21 cellular contexts compared by ENCODE assay signal in the genomic region with DNA sequence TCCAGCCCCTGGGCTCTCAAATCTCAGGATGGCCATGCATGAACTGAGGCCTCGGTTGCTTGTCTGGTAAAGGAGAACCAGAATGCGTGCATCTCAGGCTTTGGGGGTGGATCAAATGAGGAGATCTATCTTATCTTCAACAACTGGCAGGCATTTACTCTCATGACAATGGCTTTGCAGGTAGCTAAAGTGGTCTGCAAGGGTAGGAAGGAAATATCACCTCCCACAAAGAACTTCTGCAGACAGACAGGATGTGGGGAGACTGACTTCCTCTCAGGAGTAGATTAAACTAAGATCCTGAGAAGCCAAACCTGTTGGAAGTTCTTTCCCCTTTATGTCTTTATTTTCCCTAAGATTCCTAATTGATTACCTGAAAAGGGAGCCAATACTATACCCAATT. TPM values are rescaled to one million over a fixed set of nuclear protein-coding genes. Genes with fewer than 3 reads are reported as not detected.
DNase-seq lines count a peak whose midpoint lies in the region; ATAC-seq and TF ChIP-seq lines count a peak whose summit lies in the region.
"Had no signal": no experiment of that assay in that cellular context is flagged by ENCODE, and none has a peak within 500 bp of the region (broad histone marks: within the 10 kb centered on the region; RNA-seq: fewer than 3 reads in every experiment).

No MANE protein-coding gene starts in this region.

- peak overlapping the region; percentile 12 for H3K27ac Mint-ChIP-seq in activated naive CD4-positive, alpha-beta T cell treated with anti-CD3 and anti-CD28 coated beads, Interleukin-2, amount 50 U/mL, for 24 hours
- no peak overlapping the region for H3K27ac Mint-ChIP-seq in activated naive CD4-positive, alpha-beta T cell treated with anti-CD3 and anti-CD28 coated beads for 36 hours
- H3K27ac Mint-ChIP-seq in endothelial cell (ENCODE audit: unreplicated experiment): peak overlapping the region; percentile 86
- H3K27ac Mint-ChIP-seq: CD4-positive, alpha-beta memory T cell had no signal

- peaks cover 0 to 12% of the 10 kb centered on the region in 2 donors for H3K4me1 ChIP-seq in gastrocnemius medialis
- H3K4me1 ChIP-seq: foreskin keratinocyte had no signal

- H3K27me3 ChIP-seq in gastrocnemius medialis: no peaks in the 10 kb centered on the region
- H3K27me3 ChIP-seq: foreskin keratinocyte had no signal

- no peak for TF ChIP-seq POLR2A in gastrocnemius medialis (IDR thresholded peaks at IDR 0.05)

- H3K9me3 ChIP-seq in gastrocnemius medialis: no peaks in the 10 kb centered on the region
- H3K9me3 ChIP-seq: neutrophil had no signal

- TF ChIP-seq CTCF in endothelial cell (IDR thresholded peaks at IDR 0.05; ENCODE audit: unreplicated experiment): no peak
- no peak for TF ChIP-seq CTCF in gastrocnemius medialis (IDR thresholded peaks at IDR 0.05 in 4 of 5, conservative IDR thresholded peaks at IDR 0.05 in 1 of 5)

- ATAC-seq in gastrocnemius medialis (no peak), HG02759 (IDR thresholded peaks at IDR 0.05; ENCODE audit: unreplicated experiment) (no peak)
- ATAC-seq: foreskin keratinocyte, K562, left colon had no signal

- H3K9me3 Mint-ChIP-seq in activated naive CD4-positive, alpha-beta T cell treated with anti-CD3 and anti-CD28 coated beads, Interleukin-2, amount 50 U/mL, for 24 hours: no peaks in the 10 kb centered on the region
- no peaks in the 10 kb centered on the region for H3K9me3 Mint-ChIP-seq in activated naive CD4-positive, alpha-beta T cell treated with anti-CD3 and anti-CD28 coated beads for 36 hours
- no peaks in the 10 kb centered on the region for H3K9me3 Mint-ChIP-seq in endothelial cell (ENCODE audit: unreplicated experiment)

- H3K4me3 ChIP-seq in gastrocnemius medialis: no peak overlapping the region
- H3K4me3 ChIP-seq: K562 had no signal

- peaks cover under 1% of the 10 kb centered on the region for H3K27me3 Mint-ChIP-seq in activated naive CD4-positive, alpha-beta T cell treated with anti-CD3 and anti-CD28 coated beads, Interleukin-2, amount 50 U/mL, for 24 hours
- H3K27me3 Mint-ChIP-seq in activated naive CD4-positive, alpha-beta T cell treated with anti-CD3 and anti-CD28 coated beads for 36 hours (ENCODE audit: low read depth): no peaks in the 10 kb centered on the region
- peaks cover 1% of the 10 kb centered on the region for H3K27me3 Mint-ChIP-seq in endothelial cell (ENCODE audit: unreplicated experiment)

- in situ Hi-C loops in gastrocnemius medialis (cut with MboI; ENCODE audit: low sequenced_read_pairs in 4 of 4): no loop called here

- no peaks in the 10 kb centered on the region for H3K36me3 ChIP-seq in gastrocnemius medialis
- H3K36me3 ChIP-seq: neutrophil had no signal

- no peak for DNase-seq in activated naive CD4-positive, alpha-beta T cell treated with anti-CD3 and anti-CD28 coated beads for 36 hours
- DNase-seq in KG1 (lab: John Stamatoyannopoulos, UW) (peak; percentile 7), endothelial cell (ENCODE audit: low spot score) (no peak), gastrocnemius medialis (no peak), NCI-H1417 (lab: John Stamatoyannopoulos, UW) (no peak)
- DNase-seq in stimulated activated CD4-positive, alpha-beta T cell treated with anti-CD3 and anti-CD28 coated beads, Interleukin-4, amount 100 ng/mL, for 4 hours: no peak
- DNase-seq: ACHN; activated CD4-positive, alpha-beta T cell treated with anti-CD3 and anti-CD28 coated beads, Interleukin-2, amount 50 U/mL, for 1 hour; CD4-positive, alpha-beta memory T cell; DMS79; foreskin keratinocyte; left colon; NCI-H2081 treated with DMSO at 0.1 percent for 48 hours; NCI-H510A treated with DMSO at 0.1 percent for 48 hours; stimulated activated CD8-positive, alpha-beta memory T cell treated with anti-CD3 and anti-CD28 coated beads, Interleukin-4, amount 100 ng/mL, for 48 hours had no signal

- H3K27ac ChIP-seq in gastrocnemius medialis: peak overlapping the region in 3 of 4 donors; percentile 6 to 69 (median 33)
- H3K27ac ChIP-seq: epithelial cell of prostate, foreskin keratinocyte, neutrophil, RWPE1 had no signal

- peaks cover 58% of the 10 kb centered on the region for H3K4me1 Mint-ChIP-seq in activated naive CD4-positive, alpha-beta T cell treated with anti-CD3 and anti-CD28 coated beads, Interleukin-2, amount 50 U/mL, for 24 hours
- peaks cover 40% of the 10 kb centered on the region for H3K4me1 Mint-ChIP-seq in activated naive CD4-positive, alpha-beta T cell treated with anti-CD3 and anti-CD28 coated beads for 36 hours (ENCODE audit: low read depth)
- peaks cover 61% of the 10 kb centered on the region for H3K4me1 Mint-ChIP-seq in endothelial cell (ENCODE audit: unreplicated experiment)

- CTCF ChIA-PET in activated naive CD4-positive, alpha-beta T cell treated with anti-CD3 and anti-CD28 coated beads for 36 hours (lab: Charles Lee): interaction anchor here (0.5 kb wide), 1 partner anchor 14 kb away, joined by 3 read pairs; no protein-coding TSS in a partner anchor

- H3K36me3 Mint-ChIP-seq in activated naive CD4-positive, alpha-beta T cell treated with anti-CD3 and anti-CD28 coated beads, Interleukin-2, amount 50 U/mL, for 24 hours: no peaks in the 10 kb centered on the region
- no peaks in the 10 kb centered on the region for H3K36me3 Mint-ChIP-seq in activated naive CD4-positive, alpha-beta T cell treated with anti-CD3 and anti-CD28 coated beads for 36 hours (ENCODE audit: low read depth)
- peaks cover 42% of the 10 kb centered on the region for H3K36me3 Mint-ChIP-seq in endothelial cell (ENCODE audit: low read depth, unreplicated experiment)
- H3K36me3 Mint-ChIP-seq: CD4-positive, alpha-beta memory T cell had no signal

- intact Hi-C loops in activated naive CD4-positive, alpha-beta T cell treated with anti-CD3 and anti-CD28 coated beads for 36 hours (cut with micrococcal nuclease): no loop called here
- intact Hi-C loops in gastrocnemius medialis (cut with DNase I; ENCODE audit: low total_unique reads): no loop called here

- no peak overlapping the region for H3K4me3 Mint-ChIP-seq in activated naive CD4-positive, alpha-beta T cell treated with anti-CD3 and anti-CD28 coated beads, Interleukin-2, amount 50 U/mL, for 24 hours
- no peak overlapping the region for H3K4me3 Mint-ChIP-seq in activated naive CD4-positive, alpha-beta T cell treated with anti-CD3 and anti-CD28 coated beads for 36 hours
- H3K4me3 Mint-ChIP-seq in endothelial cell (ENCODE audit: unreplicated experiment): peak overlapping the region; percentile 16

RNA-seq across cellular contexts. Expression of a gene that starts 7.8 kb away (rescaled TPM):
- total RNA-seq in activated naive CD4-positive, alpha-beta T cell treated with anti-CD3 and anti-CD28 coated beads for 36 hours: not detected
- total RNA-seq in endothelial cell (ENCODE audit: unreplicated experiment) (268 TPM), gastrocnemius medialis (10 to 100 TPM in 3 of 4 donors, 1 to 10 TPM in 1; 7.0 to 26.4 (median 18.1) TPM)
- total RNA-seq: CD4-positive, alpha-beta memory T cell; foreskin keratinocyte had no signal
